ENCODE assay signal across 14 cellular contexts in genomic region chr5:72209515-72210115, GRCh38.
DNase-seq lines count a peak whose midpoint lies in the region; ATAC-seq and TF ChIP-seq lines count a peak whose summit lies in the region.
"Had no signal": no experiment of that assay in that cellular context is flagged by ENCODE, and none has a peak within 500 bp of the region (broad histone marks: within the 10 kb centered on the region; RNA-seq: fewer than 3 reads in every experiment).

No MANE protein-coding gene starts in this region.

- H2AFZ ChIP-seq in osteoblast (ENCODE audit: low read length) = no peak overlapping the region

- H3K4me1 ChIP-seq in osteoblast (ENCODE audit: insufficient read depth, low read length) (peaks cover 51% of the 10 kb centered on the region), psoas muscle (no peaks in the 10 kb centered on the region)

- H3K36me3 ChIP-seq in osteoblast (ENCODE audit: insufficient read depth, low read length) (peaks cover 39% of the 10 kb centered on the region), psoas muscle (ENCODE audit: insufficient read depth in 1 of 2, low read depth in 1 of 2) (no peaks in the 10 kb centered on the region)

- H4K20me1 ChIP-seq in osteoblast (ENCODE audit: insufficient read depth, low read length) = no peaks in the 10 kb centered on the region

- DNase-seq in EL (peak; percentile 45), NCI-H1694 (lab: John Stamatoyannopoulos, UW) (peak; percentile 89), astrocyte of the hippocampus (ENCODE audit: low read depth, low spot score) (peak; percentile 78), osteoblast (ENCODE audit: insufficient read length, low spot score, missing footprints) (no peak), mesenteric fat pad (ENCODE audit: low spot score) (no peak), omental fat pad (ENCODE audit: low spot score) (no peak), psoas muscle (no peak)
- DNase-seq in stimulated activated CD4-positive, alpha-beta T cell treated with anti-CD3 and anti-CD28 coated beads, Interleukin-15, amount 100 ng/mL, for 24 hours = no peak
- DNase-seq: activated CD8-positive, alpha-beta T cell treated with anti-CD3 and anti-CD28 coated beads for 36 hours; adrenal gland; kidney; MG63; SIG-M5 had no signal

- no peaks in the 10 kb centered on the region for H3K9me3 ChIP-seq in osteoblast (ENCODE audit: low read depth, low read length)
- H3K9me3 ChIP-seq in psoas muscle = no peaks in the 10 kb centered on the region
- H3K9me3 ChIP-seq: adrenal gland, MG63, vagina had no signal

- no peaks in the 10 kb centered on the region for H3K79me2 ChIP-seq in osteoblast (ENCODE audit: insufficient read depth, low read length)

- H3K27me3 ChIP-seq in osteoblast (ENCODE audit: insufficient read depth, low read length) (no peaks in the 10 kb centered on the region), psoas muscle (ENCODE audit: insufficient read depth in 3 of 3, low read length in 2 of 3) (no peaks in the 10 kb centered on the region)
- H3K27me3 ChIP-seq: adrenal gland, MG63, vagina had no signal

- ATAC-seq in omental fat pad (ENCODE audit: low FRiP score) (no peak), psoas muscle (no peak)
- ATAC-seq: activated CD8-positive, alpha-beta T cell treated with anti-CD3 and anti-CD28 coated beads for 36 hours had no signal

- no peak overlapping the region for H3K4me2 ChIP-seq in osteoblast (ENCODE audit: insufficient read depth, low read length)

- H3K27ac ChIP-seq in osteoblast (ENCODE audit: low read depth, low read length) (peak overlapping the region; percentile 84), psoas muscle (no peak overlapping the region)

- 68 to 72% (median 68%) methylated on average over 7 of the region's 7 CpGs for WGBS in psoas muscle, 3 donors

- TF ChIP-seq CTCF in osteoblast (IDR thresholded peaks at IDR 0.05; ENCODE audit: extremely low read depth, low read depth, low read length) = no peak
- TF ChIP-seq CTCF in omental fat pad (IDR thresholded peaks at IDR 0.05) = no peak
- no peak for TF ChIP-seq CTCF in psoas muscle (IDR thresholded peaks at IDR 0.05)

- intact Hi-C loops in psoas muscle (cut with DNase I) = no loop called here

- H3K4me3 ChIP-seq in osteoblast (ENCODE audit: insufficient read depth, low read length) (no peak overlapping the region), psoas muscle (no peak overlapping the region)
- H3K4me3 ChIP-seq: adrenal gland, MG63, vagina had no signal

Comparison
In these comparisons a context has a peak if more than half of its experiments do, and no peak if none do; other contexts are left out.
1. DNase-seq: peak in EL (single experiment), NCI-H1694 (single experiment) and astrocyte of the hippocampus (single experiment); none in osteoblast (single experiment), mesenteric fat pad (single experiment), omental fat pad (single experiment), stimulated activated CD4-positive, alpha-beta T cell treated with anti-CD3 and anti-CD28 coated beads, Interleukin-15, amount 100 ng/mL, for 24 hours (single experiment) and psoas muscle (0 of 2).